In genomic region chr9:4228142-4228541, GRCh38 we compare ENCODE assay signal across 22 cellular contexts.
"Had no signal": no experiment of that assay in that cellular context is flagged by ENCODE, and none has a peak within 500 bp of the region (broad histone marks: within the 10 kb centered on the region; RNA-seq: fewer than 3 reads in every experiment).

No MANE protein-coding gene starts in this region.

- H3K4me3 ChIP-seq: left lung, lower lobe of right lung, mucosa of descending colon, psoas muscle, smooth muscle cell, stomach, suprapubic skin, thoracic aorta, tibial artery, upper lobe of right lung had no signal

- ATAC-seq: natural killer cell treated with Interleukin-12 subunit alpha and Interleukin-12 subunit beta and Interleukin-15 and Interleukin-18, amount 100 ng/mL, for 72 hours; stimulated activated naive CD8-positive, alpha-beta T cell treated with anti-CD3 and anti-CD28 coated beads, Interleukin-15, Interleukin-2, amounts not matched to agents 100 U/mL and 50 U/mL, for 24 hours had no signal

- H3K4me1 Mint-ChIP-seq: neural crest cell; stimulated activated naive B cell treated with anti-CD40 and anti-IgM and Interleukin-4, amounts not matched to agents 10 μg/mL and 1 μg/mL and 100 μg/mL, for 72 hours had no signal

- H2AFZ ChIP-seq: parathyroid adenoma had no signal

- H3K4me1 ChIP-seq: left lung, lower lobe of right lung, parathyroid adenoma, psoas muscle, suprapubic skin, upper lobe of right lung had no signal

- H3K36me3 ChIP-seq: left lung, lower lobe of right lung, stomach, suprapubic skin, thoracic aorta, tibial artery, upper lobe of right lung had no signal

- H3K9ac ChIP-seq: parathyroid adenoma had no signal

- H3K27me3 ChIP-seq: left lung, stomach, suprapubic skin, tibial artery, upper lobe of right lung had no signal

- H3K27ac Mint-ChIP-seq: naive thymus-derived CD4-positive, alpha-beta T cell; natural killer cell treated with Interleukin-12 subunit alpha and Interleukin-12 subunit beta and Interleukin-15 and Interleukin-18, amount 100 ng/mL, for 72 hours; stimulated activated naive B cell treated with anti-CD40 and anti-IgM and Interleukin-4, amounts not matched to agents 10 μg/mL and 1 μg/mL and 100 μg/mL, for 72 hours had no signal

- H3K4me2 ChIP-seq: smooth muscle cell had no signal

- H3K36me3 Mint-ChIP-seq: naive thymus-derived CD4-positive, alpha-beta T cell; natural killer cell treated with Interleukin-12 subunit alpha and Interleukin-12 subunit beta and Interleukin-15 and Interleukin-18, amount 100 ng/mL, for 72 hours; stimulated activated naive B cell treated with anti-CD40 and anti-IgM and Interleukin-4, amounts not matched to agents 10 μg/mL and 1 μg/mL and 100 μg/mL, for 72 hours had no signal

- DNase-seq: left colon; left lung; lower lobe of right lung; nucleus accumbens; psoas muscle; stimulated activated CD4-positive, alpha-beta T cell treated with anti-CD3 and anti-CD28 coated beads, Interleukin-12 subunit alpha, Interleukin-12 subunit beta, amount 100 ng/mL, for 4 hours; stimulated activated CD4-positive, alpha-beta T cell treated with anti-CD3 and anti-CD28 coated beads, Interleukin-15, amount 100 ng/mL, for 24 hours; stimulated activated CD4-positive, alpha-beta T cell treated with anti-CD3 and anti-CD28 coated beads, Interleukin-2, amount 100 ng/mL, for 24 hours; stimulated activated CD4-positive, alpha-beta T cell treated with anti-CD3 and anti-CD28 coated beads, Interleukin-4, amount 100 ng/mL, for 1 hour; stimulated activated naive B cell treated with anti-CD40 and anti-IgM and Interleukin-4, amounts not matched to agents 10 μg/mL and 1 μg/mL and 100 μg/mL, for 72 hours; stimulated activated naive CD8-positive, alpha-beta T cell treated with anti-CD3 and anti-CD28 coated beads, Interleukin-15, Interleukin-2, amounts not matched to agents 100 U/mL and 50 U/mL, for 24 hours; stomach; tibial artery; upper lobe of right lung had no signal

- H3K9me3 Mint-ChIP-seq: neural crest cell had no signal

- H3K27ac ChIP-seq: left lung, lower lobe of right lung, parathyroid adenoma, psoas muscle, stomach, suprapubic skin, thoracic aorta, tibial artery, upper lobe of right lung had no signal

- H3K79me2 ChIP-seq: parathyroid adenoma had no signal

- H3K9me3 ChIP-seq: left lung, lower lobe of right lung, mucosa of descending colon, psoas muscle, stomach, suprapubic skin, thoracic aorta, tibial artery, upper lobe of right lung had no signal

- H3K4me3 Mint-ChIP-seq: naive thymus-derived CD4-positive, alpha-beta T cell; natural killer cell treated with Interleukin-12 subunit alpha and Interleukin-12 subunit beta and Interleukin-15 and Interleukin-18, amount 100 ng/mL, for 72 hours; neural crest cell; stimulated activated naive B cell treated with anti-CD40 and anti-IgM and Interleukin-4, amounts not matched to agents 10 μg/mL and 1 μg/mL and 100 μg/mL, for 72 hours had no signal
